ENCODE assay signal across 1 cellular context in genomic region chr1:202926578-202927491, GRCh38.
TF ChIP-seq lines count a peak whose summit lies in the region.

Gene KLHL12 (minus strand): TSS chr1:202927234. CDS start chr1:202925162, 2,072 bp downstream.

TF ChIP-seq in HEK293, 187 proteins besides CTCF, POLR2A, EP300 and RAD21 (continued from another document and continues in another):
- TF ChIP-seq ZNF341 (tag by site-specific recombination; IDR thresholded peaks at IDR 0.05; ENCODE audit: low read depth) (peak; percentile 76; the same call in 1 of the 2 replicates), HOXA7 (CRISPR knock-in tag; IDR thresholded peaks at IDR 0.05; ENCODE audit: borderline replicate concordance) (no peak), ZNF514 (tag by site-specific recombination; IDR thresholded peaks at IDR 0.05) (no peak), ZNF155 (tag by site-specific recombination; IDR thresholded peaks at IDR 0.05) (no peak), ZNF280C (tag by site-specific recombination; IDR thresholded peaks at IDR 0.05) (no peak), SP3 (tag by site-specific recombination; IDR thresholded peaks at IDR 0.05) (peak; percentile 93), INSM2 (tag by site-specific recombination; IDR thresholded peaks at IDR 0.05) (peak; percentile 70), IKZF3 (tag by site-specific recombination; IDR thresholded peaks at IDR 0.05) (peak; percentile 94), GLIS1 (tag by site-specific recombination; IDR thresholded peaks at IDR 0.05) (peak; percentile 69; the same call in 1 of the 2 replicates), ZNF132 (tag by site-specific recombination; IDR thresholded peaks at IDR 0.05; ENCODE audit: borderline replicate concordance) (no peak), ZFP69B (tag by site-specific recombination; IDR thresholded peaks at IDR 0.05) (peak; percentile 70), GLI2 (tag by site-specific recombination; IDR thresholded peaks at IDR 0.05; ENCODE audit: borderline replicate concordance, low read depth) (no peak), ZNF530 (tag by site-specific recombination; IDR thresholded peaks at IDR 0.05; ENCODE audit: low read depth) (no peak), ZNF792 (tag by site-specific recombination; IDR thresholded peaks at IDR 0.05) (peak; percentile 47; the same call in 1 of the 2 replicates), ZNF473 (tag by site-specific recombination; IDR thresholded peaks at IDR 0.05) (no peak), ZFP37 (tag by site-specific recombination; IDR thresholded peaks at IDR 0.05) (peak; percentile 93), ZNF785 (tag by site-specific recombination; IDR thresholded peaks at IDR 0.05) (peak; percentile 14; the same call in 1 of the 2 replicates), ZFP3 (tag by site-specific recombination; IDR thresholded peaks at IDR 0.05; ENCODE audit: low read depth) (no peak), ZNF677 (tag by site-specific recombination; IDR thresholded peaks at IDR 0.05) (no peak), TRIM28 (IDR thresholded peaks at IDR 0.05; ENCODE audit: borderline replicate concordance, low read length) (no peak), ZFP41 (tag by site-specific recombination; IDR thresholded peaks at IDR 0.05; ENCODE audit: borderline replicate concordance) (no peak), ZSCAN4 (tag by site-specific recombination; IDR thresholded peaks at IDR 0.05) (peak; percentile 56; the same call in 1 of the 2 replicates), ZNF449 (tag by site-specific recombination; IDR thresholded peaks at IDR 0.05) (peak; percentile 90), ZBTB8A (tag by site-specific recombination; IDR thresholded peaks at IDR 0.05) (peak; percentile 84), ZBTB1 (tag by site-specific recombination; IDR thresholded peaks at IDR 0.05) (no peak), ZNF585B (tag by site-specific recombination; IDR thresholded peaks at IDR 0.05) (no peak), BCL11B (tag by site-specific recombination; IDR thresholded peaks at IDR 0.05; ENCODE audit: low read depth) (0 out of 2 replicates have a peak, but pooled peaks have one; percentile 42), ZNF692 (tag by site-specific recombination; IDR thresholded peaks at IDR 0.05) (peak; percentile 86), ZBTB7A (tag by site-specific recombination; IDR thresholded peaks at IDR 0.05; ENCODE audit: low read depth) (0 out of 2 replicates have a peak, but pooled peaks have one; percentile 46), BCL6B (tag by site-specific recombination; IDR thresholded peaks at IDR 0.05) (peak; percentile 57; the same call in 1 of the 2 replicates), ZNF747 (tag by site-specific recombination; IDR thresholded peaks at IDR 0.05) (no peak), ZNF777 (tag by site-specific recombination; IDR thresholded peaks at IDR 0.05; ENCODE audit: borderline replicate concordance) (no peak), ZBTB6 (tag by site-specific recombination; IDR thresholded peaks at IDR 0.05) (peak; percentile 100), GLIS2 (tag by site-specific recombination; IDR thresholded peaks at IDR 0.05) (peak; percentile 93), ELK4 (IDR thresholded peaks at IDR 0.05; ENCODE audit: borderline replicate concordance, low read depth, low read length) (no peak), ZNF148 (tag by site-specific recombination; IDR thresholded peaks at IDR 0.05; ENCODE audit: borderline replicate concordance) (peak; percentile 36; the same call in 1 of the 2 replicates), ZNF398 (tag by site-specific recombination; IDR thresholded peaks at IDR 0.05) (peak; percentile 74), ZNF274 (IDR thresholded peaks at IDR 0.05; ENCODE audit: low read length) (no peak), ZNF274 (tag by site-specific recombination; IDR thresholded peaks at IDR 0.05; ENCODE audit: borderline replicate concordance) (no peak), ZNF48 (tag by site-specific recombination; IDR thresholded peaks at IDR 0.05) (no peak), ATF2 (tag by site-specific recombination; IDR thresholded peaks at IDR 0.05; ENCODE audit: low read depth) (peak; percentile 96), REPIN1 (tag by site-specific recombination; IDR thresholded peaks at IDR 0.05; ENCODE audit: low read depth) (0 out of 2 replicates have a peak, but pooled peaks have one; percentile 57), ZNF660 (tag by site-specific recombination; IDR thresholded peaks at IDR 0.05) (peak; percentile 88), GLI4 (tag by site-specific recombination; IDR thresholded peaks at IDR 0.05) (no peak; the same call in 1 of the 2 replicates), ZNF37A (tag by site-specific recombination; IDR thresholded peaks at IDR 0.05) (no peak), ZNF843 (tag by site-specific recombination; IDR thresholded peaks at IDR 0.05) (peak; percentile 77), ZNF830 (tag by site-specific recombination; IDR thresholded peaks at IDR 0.05; ENCODE audit: low read depth) (no peak)
